Comparison of ENCODE assay signal across 1 cellular context in the genomic region with DNA sequence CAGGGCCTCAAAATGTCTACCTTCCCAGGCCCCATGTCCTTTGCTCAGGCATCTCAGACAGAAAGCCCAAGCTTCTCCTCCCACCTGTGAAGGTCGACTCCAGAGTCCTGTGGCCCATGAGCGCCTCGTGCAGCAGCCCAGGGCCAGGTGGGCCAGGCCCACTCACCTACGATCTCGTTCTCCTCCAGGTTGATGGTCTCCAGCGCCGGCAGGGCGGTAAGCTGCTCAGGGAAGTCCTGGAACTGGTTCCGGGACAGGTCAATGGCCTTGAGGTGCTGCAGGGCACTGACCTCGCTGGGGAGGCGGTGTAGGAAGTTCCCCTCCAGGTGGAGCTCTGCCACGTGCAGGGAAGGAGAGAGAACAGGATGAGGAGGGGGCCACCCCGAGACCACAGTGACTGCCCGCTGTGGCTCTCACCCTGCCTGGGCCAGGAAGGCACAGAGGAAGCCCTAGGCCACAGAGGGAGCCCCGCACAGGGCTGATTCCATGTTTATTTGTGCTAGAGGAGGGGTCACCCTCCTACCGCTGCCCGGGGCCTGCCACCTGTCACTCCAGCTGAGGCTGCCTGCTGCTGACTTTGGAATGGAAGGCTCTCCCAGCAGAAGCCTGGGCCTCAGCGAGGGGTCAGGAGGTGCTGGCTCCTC.
A peak's percentile ranks its signal among the peaks of the same experiment; 100 is the strongest.
TF ChIP-seq lines count a peak whose summit lies in the region.

No MANE protein-coding gene starts in this region.

TF ChIP-seq in WTC11, 78 proteins besides CTCF, POLR2A, EP300 and RAD21 (continued from another document):
- TF ChIP-seq, protein P1, sequence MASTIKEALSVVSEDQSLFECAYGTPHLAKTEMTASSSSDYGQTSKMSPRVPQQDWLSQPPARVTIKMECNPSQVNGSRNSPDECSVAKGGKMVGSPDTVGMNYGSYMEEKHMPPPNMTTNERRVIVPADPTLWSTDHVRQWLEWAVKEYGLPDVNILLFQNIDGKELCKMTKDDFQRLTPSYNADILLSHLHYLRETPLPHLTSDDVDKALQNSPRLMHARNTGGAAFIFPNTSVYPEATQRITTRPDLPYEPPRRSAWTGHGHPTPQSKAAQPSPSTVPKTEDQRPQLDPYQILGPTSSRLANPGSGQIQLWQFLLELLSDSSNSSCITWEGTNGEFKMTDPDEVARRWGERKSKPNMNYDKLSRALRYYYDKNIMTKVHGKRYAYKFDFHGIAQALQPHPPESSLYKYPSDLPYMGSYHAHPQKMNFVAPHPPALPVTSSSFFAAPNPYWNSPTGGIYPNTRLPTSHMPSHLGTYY (CRISPR knock-in tag; IDR thresholded peaks at IDR 0.05): no peak
- TF ChIP-seq FOXP1 (CRISPR knock-in tag; IDR thresholded peaks at IDR 0.05; ENCODE audit: borderline replicate concordance): no peak
- no peak for TF ChIP-seq KAT7 (CRISPR knock-in tag; IDR thresholded peaks at IDR 0.05; ENCODE audit: borderline replicate concordance)
- TF ChIP-seq MYBL2 (CRISPR knock-in tag; IDR thresholded peaks at IDR 0.05): 0 out of 2 replicates have a peak, but pooled peaks have one; percentile 26
- TF ChIP-seq, protein P2, sequence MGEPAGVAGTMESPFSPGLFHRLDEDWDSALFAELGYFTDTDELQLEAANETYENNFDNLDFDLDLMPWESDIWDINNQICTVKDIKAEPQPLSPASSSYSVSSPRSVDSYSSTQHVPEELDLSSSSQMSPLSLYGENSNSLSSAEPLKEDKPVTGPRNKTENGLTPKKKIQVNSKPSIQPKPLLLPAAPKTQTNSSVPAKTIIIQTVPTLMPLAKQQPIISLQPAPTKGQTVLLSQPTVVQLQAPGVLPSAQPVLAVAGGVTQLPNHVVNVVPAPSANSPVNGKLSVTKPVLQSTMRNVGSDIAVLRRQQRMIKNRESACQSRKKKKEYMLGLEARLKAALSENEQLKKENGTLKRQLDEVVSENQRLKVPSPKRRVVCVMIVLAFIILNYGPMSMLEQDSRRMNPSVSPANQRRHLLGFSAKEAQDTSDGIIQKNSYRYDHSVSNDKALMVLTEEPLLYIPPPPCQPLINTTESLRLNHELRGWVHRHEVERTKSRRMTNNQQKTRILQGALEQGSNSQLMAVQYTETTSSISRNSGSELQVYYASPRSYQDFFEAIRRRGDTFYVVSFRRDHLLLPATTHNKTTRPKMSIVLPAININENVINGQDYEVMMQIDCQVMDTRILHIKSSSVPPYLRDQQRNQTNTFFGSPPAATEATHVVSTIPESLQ (CRISPR knock-in tag; IDR thresholded peaks at IDR 0.05): no peak
- TF ChIP-seq, protein P3, sequence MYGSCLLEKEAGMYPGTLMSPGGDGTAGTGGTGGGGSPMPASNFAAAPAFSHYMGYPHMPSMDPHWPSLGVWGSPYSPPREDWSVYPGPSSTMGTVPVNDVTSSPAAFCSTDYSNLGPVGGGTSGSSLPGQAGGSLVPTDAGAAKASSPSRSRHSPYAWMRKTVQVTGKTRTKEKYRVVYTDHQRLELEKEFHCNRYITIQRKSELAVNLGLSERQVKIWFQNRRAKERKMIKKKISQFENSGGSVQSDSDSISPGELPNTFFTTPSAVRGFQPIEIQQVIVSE (CRISPR knock-in tag; IDR thresholded peaks at IDR 0.05; ENCODE audit: borderline replicate concordance): no peak
- TF ChIP-seq, protein P4, sequence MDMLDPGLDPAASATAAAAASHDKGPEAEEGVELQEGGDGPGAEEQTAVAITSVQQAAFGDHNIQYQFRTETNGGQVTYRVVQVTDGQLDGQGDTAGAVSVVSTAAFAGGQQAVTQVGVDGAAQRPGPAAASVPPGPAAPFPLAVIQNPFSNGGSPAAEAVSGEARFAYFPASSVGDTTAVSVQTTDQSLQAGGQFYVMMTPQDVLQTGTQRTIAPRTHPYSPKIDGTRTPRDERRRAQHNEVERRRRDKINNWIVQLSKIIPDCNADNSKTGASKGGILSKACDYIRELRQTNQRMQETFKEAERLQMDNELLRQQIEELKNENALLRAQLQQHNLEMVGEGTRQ (CRISPR knock-in tag; IDR thresholded peaks at IDR 0.05): no peak
- TF ChIP-seq SMAD4 (CRISPR knock-in tag; IDR thresholded peaks at IDR 0.05): no peak
- TF ChIP-seq, protein P5, sequence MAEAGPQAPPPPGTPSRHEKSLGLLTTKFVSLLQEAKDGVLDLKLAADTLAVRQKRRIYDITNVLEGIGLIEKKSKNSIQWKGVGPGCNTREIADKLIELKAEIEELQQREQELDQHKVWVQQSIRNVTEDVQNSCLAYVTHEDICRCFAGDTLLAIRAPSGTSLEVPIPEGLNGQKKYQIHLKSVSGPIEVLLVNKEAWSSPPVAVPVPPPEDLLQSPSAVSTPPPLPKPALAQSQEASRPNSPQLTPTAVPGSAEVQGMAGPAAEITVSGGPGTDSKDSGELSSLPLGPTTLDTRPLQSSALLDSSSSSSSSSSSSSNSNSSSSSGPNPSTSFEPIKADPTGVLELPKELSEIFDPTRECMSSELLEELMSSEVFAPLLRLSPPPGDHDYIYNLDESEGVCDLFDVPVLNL (CRISPR knock-in tag; IDR thresholded peaks at IDR 0.05; ENCODE audit: borderline replicate concordance, low read depth): no peak
